17 cellular contexts compared by ENCODE assay signal in genomic region chr2:11414372-11415124, GRCh38. TPM values are rescaled to one million over a fixed set of nuclear protein-coding genes. Genes with fewer than 3 reads are reported as not detected.
DNase-seq lines count a peak whose midpoint lies in the region; TF ChIP-seq lines count a peak whose summit lies in the region.
"Had no signal": no experiment of that assay in that cellular context is flagged by ENCODE, and none has a peak within 500 bp of the region (broad histone marks: within the 10 kb centered on the region; RNA-seq: fewer than 3 reads in every experiment).

No MANE protein-coding gene starts in this region.

- no peak for TF ChIP-seq CTCF in brain (conservative IDR thresholded peaks at IDR 0.05)
- no peak for TF ChIP-seq CTCF in nephron progenitor cell (IDR thresholded peaks at IDR 0.05)
- TF ChIP-seq CTCF in progenitor cell of endocrine pancreas (IDR thresholded peaks at IDR 0.05; ENCODE audit: unreplicated experiment) = no peak

- H3K36me3 Mint-ChIP-seq in brain = no peaks in the 10 kb centered on the region
- peaks cover 8% of the 10 kb centered on the region for H3K36me3 Mint-ChIP-seq in nephron progenitor cell (ENCODE audit: low read depth)
- H3K36me3 Mint-ChIP-seq in progenitor cell of endocrine pancreas (ENCODE audit: insufficient read depth) = no peaks in the 10 kb centered on the region
- H3K36me3 Mint-ChIP-seq: CD4-positive, CD25-positive, alpha-beta regulatory T cell; IgD-negative memory B cell had no signal

- H3K4me3 Mint-ChIP-seq in brain (no peak overlapping the region), nephron progenitor cell (no peak overlapping the region), progenitor cell of endocrine pancreas (ENCODE audit: low read depth) (no peak overlapping the region)
- H3K4me3 Mint-ChIP-seq: CD4-positive, CD25-positive, alpha-beta regulatory T cell; CD8-positive, alpha-beta memory T cell; IgD-negative memory B cell had no signal

- peak overlapping the region in 3 of 5 experiments; percentile 36 to 68 (median 58) for H3K27ac Mint-ChIP-seq in brain
- H3K27ac Mint-ChIP-seq in nephron progenitor cell = peak overlapping the region; percentile 84
- H3K27ac Mint-ChIP-seq in progenitor cell of endocrine pancreas = peak overlapping the region; percentile 17
- H3K27ac Mint-ChIP-seq: CD4-positive, CD25-positive, alpha-beta regulatory T cell had no signal

- H3K9me3 Mint-ChIP-seq in brain = peaks cover 6 to 20% (median 8%) of the 10 kb centered on the region in 5 experiments
- peaks cover 28% of the 10 kb centered on the region for H3K9me3 Mint-ChIP-seq in nephron progenitor cell
- H3K9me3 Mint-ChIP-seq in progenitor cell of endocrine pancreas (ENCODE audit: low read depth) = peaks cover 7% of the 10 kb centered on the region

- H3K27me3 Mint-ChIP-seq in brain (no peaks in the 10 kb centered on the region), nephron progenitor cell (ENCODE audit: low read depth, poor library complexity) (peaks cover 6% of the 10 kb centered on the region), progenitor cell of endocrine pancreas (peaks cover 9% of the 10 kb centered on the region)

- DNase-seq in nephron progenitor cell = no peak
- no peak for DNase-seq in progenitor cell of endocrine pancreas (ENCODE audit: low spot score, unreplicated experiment)
- no peak for DNase-seq in superior temporal gyrus (ENCODE audit: extremely low spot score)
- DNase-seq in activated gamma-delta T cell (lab: John Stamatoyannopoulos, UW) = no peak
- no peak for DNase-seq in NOMO-1 (lab: John Stamatoyannopoulos, UW; ENCODE audit: unreplicated experiment in 2 of 2)
- no peak for DNase-seq in activated CD8-positive, alpha-beta memory T cell treated with anti-CD3 and anti-CD28 coated beads for 24 hours
- DNase-seq: ACHN; BE2C; C1 segment of cervical spinal cord; CD4-positive, CD25-positive, alpha-beta regulatory T cell; CD8-positive, alpha-beta memory T cell; COR-L47; DMS153; DMS79; GDM1 had no signal

- H3K4me1 Mint-ChIP-seq in brain (peaks cover 14% of the 10 kb centered on the region), nephron progenitor cell (peaks cover 28% of the 10 kb centered on the region), progenitor cell of endocrine pancreas (ENCODE audit: low read depth) (peaks cover 2% of the 10 kb centered on the region)
- H3K4me1 Mint-ChIP-seq: CD4-positive, CD25-positive, alpha-beta regulatory T cell had no signal

RNA-seq across cellular contexts. Expression of gene E2F6, which starts 51.4 kb away (rescaled TPM):
- 14.9 TPM for polyA plus RNA-seq in brain (ENCODE audit: insufficient read depth, low read depth, low replicate concordance)
- 21.4 and 22.9 TPM in 2 replicates for total RNA-seq in progenitor cell of endocrine pancreas

Comparison
In these comparisons a context has a peak if more than half of its experiments do, and no peak if none do; other contexts are left out.
1. H3K27ac Mint-ChIP-seq: peak in every context shown above with its lines; median percentile 84 in nephron progenitor cell; 58 in brain; 17 in progenitor cell of endocrine pancreas.